16 cellular contexts compared by ENCODE assay signal in the genomic region with DNA sequence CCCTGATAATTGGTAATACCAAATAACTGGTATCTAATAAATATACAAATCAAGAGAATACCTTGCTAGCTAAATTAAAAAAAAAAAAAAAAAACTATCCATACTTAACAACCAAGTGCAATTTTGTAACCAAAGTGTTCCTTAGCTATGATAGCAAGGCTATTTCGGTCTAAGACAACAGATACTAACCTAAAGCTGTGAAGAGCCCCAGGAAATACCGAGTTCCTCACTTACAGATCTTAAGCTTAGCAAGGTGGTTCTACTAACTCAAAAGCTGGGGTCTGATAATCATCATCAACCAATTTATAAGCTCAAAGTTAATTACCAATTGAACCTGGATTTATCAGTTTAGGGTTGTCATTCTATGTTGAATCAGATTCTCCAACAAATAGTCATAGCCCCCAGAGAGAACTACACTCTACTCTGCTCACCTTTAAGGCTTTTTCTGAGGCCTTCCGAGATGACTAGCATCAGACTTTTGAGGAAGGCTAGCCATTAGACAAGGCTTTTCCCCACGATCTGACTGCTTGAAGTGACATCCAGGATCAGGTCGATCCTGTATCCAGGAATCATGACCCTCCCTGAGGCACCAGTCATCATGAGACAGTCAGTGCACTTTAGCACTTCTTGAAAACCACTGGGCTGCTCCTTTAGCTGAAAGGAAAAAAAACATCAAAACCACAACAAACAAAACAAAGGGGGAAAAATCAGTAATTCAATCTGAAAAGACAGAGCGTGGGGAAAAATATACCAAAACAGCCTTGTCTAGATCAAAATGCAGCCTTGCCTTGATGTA. TPM values are rescaled to one million over a fixed set of nuclear protein-coding genes. Genes with fewer than 3 reads are reported as not detected.
A peak's percentile ranks its signal among the peaks of the same experiment; 100 is the strongest.
DNase-seq lines count a peak whose midpoint lies in the region; ATAC-seq and TF ChIP-seq lines count a peak whose summit lies in the region.
"Had no signal": no experiment of that assay in that cellular context is flagged by ENCODE, and none has a peak within 500 bp of the region (broad histone marks: within the 10 kb centered on the region; RNA-seq: fewer than 3 reads in every experiment).

No MANE protein-coding gene starts in this region.

- H3K9ac ChIP-seq in DND-41 (ENCODE audit: low read depth, low read length) = no peak overlapping the region

- peaks cover 41% of the 10 kb centered on the region for H3K4me1 Mint-ChIP-seq in HFFc6 (ENCODE audit: low read depth)
- H3K4me1 Mint-ChIP-seq in activated T-helper 2 cell treated with anti-CD3 and anti-CD28 coated beads, Interferon-gamma antibody, Interleukin-2, Interleukin-4, amounts not matched to agents 10 μg/mL and 5 μg/mL and 100 μg/mL, durations not matched to agents 14 hours and 24 hours and 36 hours (ENCODE audit: low read depth) = peaks cover 54% of the 10 kb centered on the region
- peaks cover 33 to 87% (median 71%) of the 10 kb centered on the region in 4 donors for H3K4me1 Mint-ChIP-seq in naive thymus-derived CD8-positive, alpha-beta T cell

- peaks cover 7% of the 10 kb centered on the region; the same call in 1 of the 2 replicates for H3K4me1 ChIP-seq in DND-41 (ENCODE audit: insufficient read depth, low read length)

- DNase-seq in DND-41 (no peak), HFFc6 (no peak), cardiac septum (ENCODE audit: low spot score) (no peak)
- no peak for DNase-seq in activated T-helper 2 cell treated with anti-CD3 and anti-CD28 coated beads, Interferon-gamma antibody, Interleukin-2, Interleukin-4, amounts not matched to agents 10 μg/mL and 5 μg/mL and 100 μg/mL, durations not matched to agents 14 hours and 24 hours and 36 hours (ENCODE audit: low spot score)
- peak in 2 of 10 donors; percentile 22 to 24 for DNase-seq in naive thymus-derived CD8-positive, alpha-beta T cell
- DNase-seq in stimulated activated CD4-positive, alpha-beta T cell treated with anti-CD3 and anti-CD28 coated beads, Interleukin-2, amount 100 ng/mL, for 48 hours = no peak
- DNase-seq: body of pancreas; gastrocnemius medialis; GF-D8; NCI-H1417; NCI-H526; retina; stimulated activated CD4-positive, alpha-beta T cell treated with anti-CD3 and anti-CD28 coated beads, Interleukin-4, amount 100 ng/mL, for 4 hours had no signal

- peaks cover 38% of the 10 kb centered on the region for H3K36me3 Mint-ChIP-seq in HFFc6 (ENCODE audit: low read depth)
- H3K36me3 Mint-ChIP-seq in activated T-helper 2 cell treated with anti-CD3 and anti-CD28 coated beads, Interferon-gamma antibody, Interleukin-2, Interleukin-4, amounts not matched to agents 10 μg/mL and 5 μg/mL and 100 μg/mL, durations not matched to agents 14 hours and 24 hours and 36 hours (ENCODE audit: low read depth) = peaks cover 59% of the 10 kb centered on the region
- H3K36me3 Mint-ChIP-seq in naive thymus-derived CD8-positive, alpha-beta T cell = peaks cover 9 to 45% (median 29%) of the 10 kb centered on the region in 3 donors

- H3K27ac ChIP-seq in DND-41 (ENCODE audit: low read length) = no peak overlapping the region
- H3K27ac ChIP-seq: body of pancreas, C4-2B, gastrocnemius medialis had no signal

- H3K27ac Mint-ChIP-seq in HFFc6 = peak overlapping the region; percentile 1
- peak overlapping the region; percentile 34 for H3K27ac Mint-ChIP-seq in activated T-helper 2 cell treated with anti-CD3 and anti-CD28 coated beads, Interferon-gamma antibody, Interleukin-2, Interleukin-4, amounts not matched to agents 10 μg/mL and 5 μg/mL and 100 μg/mL, durations not matched to agents 14 hours and 24 hours and 36 hours
- peak overlapping the region in 9 of 10 donors; percentile 13 to 90 (median 56) for H3K27ac Mint-ChIP-seq in naive thymus-derived CD8-positive, alpha-beta T cell

- peaks cover 80% of the 10 kb centered on the region for H3K79me2 ChIP-seq in DND-41 (ENCODE audit: insufficient read depth, low read length)

- H3K27me3 Mint-ChIP-seq in HFFc6 (ENCODE audit: insufficient read depth) = no peaks in the 10 kb centered on the region
- no peaks in the 10 kb centered on the region for H3K27me3 Mint-ChIP-seq in activated T-helper 2 cell treated with anti-CD3 and anti-CD28 coated beads, Interferon-gamma antibody, Interleukin-2, Interleukin-4, amounts not matched to agents 10 μg/mL and 5 μg/mL and 100 μg/mL, durations not matched to agents 14 hours and 24 hours and 36 hours (ENCODE audit: low read depth)
- no peaks in the 10 kb centered on the region for H3K27me3 Mint-ChIP-seq in naive thymus-derived CD8-positive, alpha-beta T cell

- POLR2A ChIA-PET in naive thymus-derived CD8-positive, alpha-beta T cell (lab: Charles Lee) = interaction anchor here (0.5 to 2.5 kb wide), 2 partner anchors 9 to 32 kb away, joined by 3 to 11 read pairs; partner anchors contain the start of gene INTS6

- no peak overlapping the region for H3K4me3 ChIP-seq in DND-41 (ENCODE audit: low read depth in 1 of 2, low read length in 2 of 2)
- H3K4me3 ChIP-seq: body of pancreas, gastrocnemius medialis had no signal

- peaks cover 42% of the 10 kb centered on the region for H3K36me3 ChIP-seq in DND-41 (ENCODE audit: insufficient read depth, low read length)
- H3K36me3 ChIP-seq: gastrocnemius medialis had no signal

- no peak overlapping the region for H3K4me3 Mint-ChIP-seq in HFFc6
- H3K4me3 Mint-ChIP-seq in activated T-helper 2 cell treated with anti-CD3 and anti-CD28 coated beads, Interferon-gamma antibody, Interleukin-2, Interleukin-4, amounts not matched to agents 10 μg/mL and 5 μg/mL and 100 μg/mL, durations not matched to agents 14 hours and 24 hours and 36 hours (ENCODE audit: low read depth) = peak overlapping the region; percentile 2
- peak overlapping the region; percentile 30 to 74 (median 67) for H3K4me3 Mint-ChIP-seq in naive thymus-derived CD8-positive, alpha-beta T cell

- H3K9me3 Mint-ChIP-seq in HFFc6 = no peaks in the 10 kb centered on the region
- H3K9me3 Mint-ChIP-seq in activated T-helper 2 cell treated with anti-CD3 and anti-CD28 coated beads, Interferon-gamma antibody, Interleukin-2, Interleukin-4, amounts not matched to agents 10 μg/mL and 5 μg/mL and 100 μg/mL, durations not matched to agents 14 hours and 24 hours and 36 hours = peaks cover 16% of the 10 kb centered on the region
- H3K9me3 Mint-ChIP-seq in naive thymus-derived CD8-positive, alpha-beta T cell = peaks cover 0 to 12% (median 3%) of the 10 kb centered on the region in 9 donors

- intact Hi-C loops in activated T-helper 2 cell treated with anti-CD3 and anti-CD28 coated beads, Interferon-gamma antibody, Interleukin-2, Interleukin-4, amounts not matched to agents 10 μg/mL and 5 μg/mL and 100 μg/mL, durations not matched to agents 14 hours and 24 hours and 36 hours (cut with micrococcal nuclease) = no loop called here
- intact Hi-C loops in cardiac septum (cut with DNase I) = no loop called here

- ATAC-seq in DND-41 (ENCODE audit: insufficient read depth, low read depth) (peak; percentile 74), HG03280 (IDR thresholded peaks at IDR 0.05; ENCODE audit: unreplicated experiment) (no peak), HG02678 (IDR thresholded peaks at IDR 0.05; ENCODE audit: unreplicated experiment) (no peak)
- ATAC-seq in naive thymus-derived CD8-positive, alpha-beta T cell = peak; percentile 57 to 71
- ATAC-seq: body of pancreas, gastrocnemius medialis had no signal

- no peak overlapping the region for H2AFZ ChIP-seq in DND-41 (ENCODE audit: low read depth, low read length)

- no peak for TF ChIP-seq CTCF in DND-41 (IDR thresholded peaks at IDR 0.05; ENCODE audit: borderline replicate concordance, extremely low read depth, low read length, poor library complexity, severe bottlenecking)
- no peak for TF ChIP-seq CTCF in HFFc6 (IDR thresholded peaks at IDR 0.05)

- H3K9me3 ChIP-seq in DND-41 (ENCODE audit: insufficient read depth, low read length, severe bottlenecking) = peaks cover 6% of the 10 kb centered on the region
- H3K9me3 ChIP-seq: body of pancreas, gastrocnemius medialis had no signal

- H3K27me3 ChIP-seq in DND-41 (ENCODE audit: insufficient read depth, low read length, poor library complexity) = no peaks in the 10 kb centered on the region
- H3K27me3 ChIP-seq: body of pancreas, gastrocnemius medialis had no signal

- peaks cover 9% of the 10 kb centered on the region; the same call in 1 of the 2 replicates for H4K20me1 ChIP-seq in DND-41 (ENCODE audit: insufficient read depth, low read length)

- H3K4me2 ChIP-seq in DND-41 (ENCODE audit: insufficient read depth, low read length) = no peak overlapping the region

RNA-seq across cellular contexts. Expression of gene INTS6, which starts 32.0 kb away (rescaled TPM):
- 10 to 100 TPM; 32.4 to 38.6 (median 33.5) TPM for total RNA-seq in HFFc6 (2021; fragmentation: NEBNext Ultra II Directional; extraction: Animal tissue kit (Norgen Biotek cat#: 25700))
- total RNA-seq in activated T-helper 2 cell treated with anti-CD3 and anti-CD28 coated beads, Interferon-gamma antibody, Interleukin-2, Interleukin-4, amounts not matched to agents 10 μg/mL and 5 μg/mL and 100 μg/mL, durations not matched to agents 14 hours and 24 hours and 36 hours = 54.9 and 55.9 TPM in 2 replicates
- total RNA-seq in naive thymus-derived CD8-positive, alpha-beta T cell = 10 to 100 TPM; 60.2 to 66.5 TPM
- polyA plus RNA-seq in naive thymus-derived CD8-positive, alpha-beta T cell = 10 to 100 TPM; 20.9 to 25.1 (median 23.9) TPM
- 32.9 TPM for total RNA-seq in cardiac septum

Comparison
In these comparisons a context has a peak if more than half of its experiments do, and no peak if none do; other contexts are left out.
1. ATAC-seq: peak in DND-41 (single experiment) and naive thymus-derived CD8-positive, alpha-beta T cell (2 of 2); none in HG03280 (single experiment) and HG02678 (single experiment).
2. H3K27ac Mint-ChIP-seq: peak in every context shown above with its lines; median percentile 56 in naive thymus-derived CD8-positive, alpha-beta T cell; 34 in activated T-helper 2 cell treated with anti-CD3 and anti-CD28 coated beads, Interferon-gamma antibody, Interleukin-2, Interleukin-4, amounts not matched to agents 10 μg/mL and 5 μg/mL and 100 μg/mL, durations not matched to agents 14 hours and 24 hours and 36 hours; 1 in HFFc6.